3 cellular contexts compared by ENCODE assay signal in genomic region chr1:246262281-246262680, GRCh38.
TF ChIP-seq lines count a peak whose summit lies in the region.

No MANE protein-coding gene starts in this region.

TF ChIP-seq in IMR-90, 13 proteins besides CTCF, POLR2A, EP300 and RAD21:
- TF ChIP-seq USF2 (IDR thresholded peaks at IDR 0.05; ENCODE audit: low read depth, low read length) (no peak), FOS (IDR thresholded peaks at IDR 0.05; ENCODE audit: low read depth, low read length) (no peak), CHD1 (IDR thresholded peaks at IDR 0.05; ENCODE audit: low read depth, low read length) (no peak), ELK1 (IDR thresholded peaks at IDR 0.05; ENCODE audit: borderline replicate concordance, low read depth, low read length) (no peak), NFE2L2 (IDR thresholded peaks at IDR 0.05; ENCODE audit: low read depth, low read length) (no peak), MAZ (IDR thresholded peaks at IDR 0.05; ENCODE audit: borderline replicate concordance, low read depth, low read length) (no peak), MXI1 (IDR thresholded peaks at IDR 0.05; ENCODE audit: borderline replicate concordance, low read depth, low read length) (no peak), MAFK (IDR thresholded peaks at IDR 0.05; ENCODE audit: low read depth, low read length) (no peak), CEBPB (IDR thresholded peaks at IDR 0.05; ENCODE audit: low read depth, low read length) (no peak), BHLHE40 (IDR thresholded peaks at IDR 0.05; ENCODE audit: low read depth, low read length) (no peak), RCOR1 (IDR thresholded peaks at IDR 0.05; ENCODE audit: insufficient replicate concordance, low read length) (no peak), SMC3 (IDR thresholded peaks at IDR 0.05; ENCODE audit: low read depth, low read length) (no peak), RFX5 (IDR thresholded peaks at IDR 0.05; ENCODE audit: low read depth, low read length) (no peak)

TF ChIP-seq in endothelial cell of umbilical vein, 7 proteins besides CTCF, POLR2A, EP300 and RAD21:
- no peak for TF ChIP-seq MAX (IDR thresholded peaks at IDR 0.05; ENCODE audit: insufficient read depth, insufficient read length)
- TF ChIP-seq EZH2 (IDR thresholded peaks at IDR 0.05; ENCODE audit: borderline replicate concordance, low read depth, low read length, severe bottlenecking), result no peak
- no peak for TF ChIP-seq POLR2AphosphoS5 (IDR thresholded peaks at IDR 0.05; ENCODE audit: insufficient read depth, low read depth, low read length)
- TF ChIP-seq GATA2 (IDR thresholded peaks at IDR 0.05; ENCODE audit: insufficient read depth, insufficient read length, low read depth, low read length), result no peak
- TF ChIP-seq FOS (IDR thresholded peaks at IDR 0.05; ENCODE audit: borderline replicate concordance, insufficient read depth, low read length), result no peak
- no peak for TF ChIP-seq JUN (IDR thresholded peaks at IDR 0.05; ENCODE audit: borderline replicate concordance, insufficient read depth, insufficient read length, low read depth)
- no peak for TF ChIP-seq MYC (IDR thresholded peaks at IDR 0.05; ENCODE audit: low read depth, low read length)

TF ChIP-seq in HepG2, 621 proteins besides CTCF, POLR2A, EP300 and RAD21:
- no peak for TF ChIP-seq CCDC6 (CRISPR knock-in tag; IDR thresholded peaks at IDR 0.05)
- TF ChIP-seq GPN1 (CRISPR knock-in tag; IDR thresholded peaks at IDR 0.05; ENCODE audit: borderline replicate concordance), result no peak
- TF ChIP-seq ZNF430 (CRISPR knock-in tag; IDR thresholded peaks at IDR 0.05), result no peak
- no peak for TF ChIP-seq FOXO1 (CRISPR knock-in tag; IDR thresholded peaks at IDR 0.05)
- TF ChIP-seq ZNF574 (CRISPR knock-in tag; IDR thresholded peaks at IDR 0.05), result no peak
- TF ChIP-seq JUNB (CRISPR knock-in tag; IDR thresholded peaks at IDR 0.05; ENCODE audit: borderline replicate concordance), result no peak
- no peak for TF ChIP-seq MED8 (CRISPR knock-in tag; IDR thresholded peaks at IDR 0.05; ENCODE audit: insufficient replicate concordance)
- no peak for TF ChIP-seq ZBTB8A (CRISPR knock-in tag; IDR thresholded peaks at IDR 0.05; ENCODE audit: borderline replicate concordance, low read depth)
- no peak for TF ChIP-seq KDM5B (CRISPR knock-in tag; IDR thresholded peaks at IDR 0.05; ENCODE audit: borderline replicate concordance)
- TF ChIP-seq ZNF614 (CRISPR knock-in tag; IDR thresholded peaks at IDR 0.05; ENCODE audit: borderline replicate concordance), result no peak
- no peak for TF ChIP-seq ELF4 (CRISPR knock-in tag; IDR thresholded peaks at IDR 0.05; ENCODE audit: borderline replicate concordance)
- TF ChIP-seq ZNF777 (CRISPR knock-in tag; IDR thresholded peaks at IDR 0.05), result no peak
